7 cellular contexts compared by ENCODE assay signal in genomic region chrX:16785247-16786138, GRCh38. TPM values are rescaled to one million over a fixed set of nuclear protein-coding genes. Genes with fewer than 3 reads are reported as not detected.
A peak's percentile ranks its signal among the peaks of the same experiment; 100 is the strongest.
DNase-seq lines count a peak whose midpoint lies in the region; ATAC-seq and TF ChIP-seq lines count a peak whose summit lies in the region.

No MANE protein-coding gene starts in this region.

- peaks cover 11% of the 10 kb centered on the region for H3K36me3 ChIP-seq in HAP-1 (replicated peaks)
- H3K36me3 ChIP-seq in SK-N-MC (ENCODE audit: insufficient read depth, low read length): peaks cover 5% of the 10 kb centered on the region; the same call in 1 of the 2 replicates
- H3K36me3 ChIP-seq in ovary: no peaks in the 10 kb centered on the region

- peak overlapping the region; percentile 75 for H3K9ac ChIP-seq in SK-N-MC (ENCODE audit: insufficient read length)

- WGBS in ovary, 3 donors: 10 to 15% (median 14%) methylated on average over 39 of the region's 39 CpGs

- TF ChIP-seq POLR2A in ovary (IDR thresholded peaks at IDR 0.05): no peak

- H3K27ac ChIP-seq in SK-N-MC (no peak overlapping the region), ovary (no peak overlapping the region)

- TF ChIP-seq EP300 in ovary (IDR thresholded peaks at IDR 0.05): no peak

- H3K4me3 ChIP-seq in HAP-1 (peak overlapping the region; percentile 92), SK-N-MC (peak overlapping the region; percentile 87), epithelial cell of proximal tubule (ENCODE audit: low read depth, low read length) (peak overlapping the region; percentile 77), ovary (peak overlapping the region; percentile 60)

- intact Hi-C loops in ovary (cut with DNase I): loop anchor here in 1 of 4 donors (5.0 kb wide), 1 partner anchor 68 kb away; the partner anchor contains the start of gene SYAP1

- H3K9me3 ChIP-seq in HAP-1 (no peaks in the 10 kb centered on the region), SK-N-MC (ENCODE audit: low read depth, low read length) (no peaks in the 10 kb centered on the region), ovary (no peaks in the 10 kb centered on the region)

- no peak for ATAC-seq in GM21447 (IDR thresholded peaks at IDR 0.05; ENCODE audit: unreplicated experiment)
- no peak for ATAC-seq in HG03045 (IDR thresholded peaks at IDR 0.05; ENCODE audit: unreplicated experiment)

- peak in 1 of 2 experiments; percentile 48 for DNase-seq in HAP-1 (ENCODE audit: low spot score in 2 of 2)
- DNase-seq in SK-N-MC (ENCODE audit: low read depth, low spot score): no peak
- DNase-seq in epithelial cell of proximal tubule (ENCODE audit: low read depth): no peak
- peak; percentile 25 to 49 (median 46) for DNase-seq in ovary
- no peak for DNase-seq in AG20443 (ENCODE audit: low spot score)

- peaks cover 19% of the 10 kb centered on the region for H3K4me1 ChIP-seq in HAP-1
- peaks cover 3% of the 10 kb centered on the region for H3K4me1 ChIP-seq in ovary (ENCODE audit: insufficient read depth)

- TF ChIP-seq CTCF in epithelial cell of proximal tubule (conservative IDR thresholded peaks at IDR 0.05; ENCODE audit: low read depth, low read length) (no peak), ovary (IDR thresholded peaks at IDR 0.05) (no peak)

- no peaks in the 10 kb centered on the region for H3K27me3 ChIP-seq in HAP-1 (ENCODE audit: low read depth)
- H3K27me3 ChIP-seq in ovary: no peaks in the 10 kb centered on the region

- in situ Hi-C loops in HAP-1 (cut with MboI; ENCODE audit: low sequenced_read_pairs): no loop called here

RNA-seq across cellular contexts. Expression of gene TXLNG, which starts 0.8 kb away (rescaled TPM):
- total RNA-seq in epithelial cell of proximal tubule (10.3 and 12.3 TPM in 2 replicates), ovary (10 to 100 TPM; 18.7 to 27.7 (median 22.2) TPM)
- 10 to 100 TPM; 14.0 to 19.7 TPM for polyA plus RNA-seq in ovary

Comparison
In these comparisons a context has a peak if more than half of its experiments do, and no peak if none do; other contexts are left out.
1. DNase-seq: peak in ovary (5 of 5); none in SK-N-MC (single experiment), epithelial cell of proximal tubule (single experiment) and AG20443 (single experiment).
2. Peak in every context shown above with its lines, with median percentiles within 50 percentile points of each other: H3K4me3 ChIP-seq.